Comparison of ENCODE assay signal across 8 cellular contexts in genomic region chr4:39078829-39079228, GRCh38.
"Had no signal": no experiment of that assay in that cellular context is flagged by ENCODE, and none has a peak within 500 bp of the region (broad histone marks: within the 10 kb centered on the region; RNA-seq: fewer than 3 reads in every experiment).

No MANE protein-coding gene starts in this region.

- H3K4me3 ChIP-seq: GM12878 had no signal

- DNase-seq: GDM1, GF-D8 had no signal

- ATAC-seq: GM12878 had no signal

- FAIRE-seq: G401.6, GM12878, GM12891, GM12892, GM18507, GM19239 had no signal
